In the genomic region with DNA sequence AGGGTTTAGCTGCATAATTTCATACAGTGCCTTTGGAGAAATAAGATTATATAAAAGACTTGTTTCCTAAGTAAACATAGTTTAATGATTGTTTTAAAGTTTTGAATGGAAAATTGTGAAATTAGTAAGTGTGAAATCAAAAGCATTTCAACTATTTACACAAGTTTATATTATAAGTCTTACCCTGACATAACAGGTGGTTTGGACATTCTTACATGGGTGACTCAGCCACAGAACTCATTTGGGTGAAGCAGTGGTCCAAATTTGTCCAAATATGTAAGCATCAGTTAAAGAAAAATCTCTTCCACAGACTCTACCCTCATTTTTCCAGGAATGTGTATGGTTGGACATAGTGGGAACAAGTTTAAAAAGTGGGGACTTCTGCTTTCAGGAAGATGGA, we compare ENCODE assay signal across 24 cellular contexts.
DNase-seq lines count a peak whose midpoint lies in the region; ATAC-seq, FAIRE-seq and TF ChIP-seq lines count a peak whose summit lies in the region.
"Had no signal": no experiment of that assay in that cellular context is flagged by ENCODE, and none has a peak within 500 bp of the region (broad histone marks: within the 10 kb centered on the region; RNA-seq: fewer than 3 reads in every experiment).

No MANE protein-coding gene starts in this region.

- H3K36me3 Mint-ChIP-seq in chondrocyte (ENCODE audit: low read depth), result peaks cover 13% of the 10 kb centered on the region
- peaks cover 0 to 12% of the 10 kb centered on the region in 2 donors for H3K36me3 Mint-ChIP-seq in activated naive CD4-positive, alpha-beta T cell treated with anti-CD3 and anti-CD28 coated beads, Interleukin-2, amount 50 U/mL, for 72 hours

- no peaks in the 10 kb centered on the region for H3K27me3 Mint-ChIP-seq in chondrocyte (ENCODE audit: low read depth)
- H3K27me3 Mint-ChIP-seq: stimulated activated naive B cell treated with anti-CD40 and anti-IgM and Interleukin-4, amounts not matched to agents 10 μg/mL and 1 μg/mL and 100 μg/mL, for 72 hours; type B pancreatic cell had no signal

- H3K27ac Mint-ChIP-seq in chondrocyte (ENCODE audit: unreplicated experiment), result peak overlapping the region; percentile 81
- H3K27ac Mint-ChIP-seq in activated naive CD4-positive, alpha-beta T cell treated with anti-CD3 and anti-CD28 coated beads, Interleukin-2, amount 50 U/mL, for 72 hours, result no peak overlapping the region
- H3K27ac Mint-ChIP-seq: stimulated activated naive B cell treated with anti-CD40 and anti-IgM and Interleukin-4, amounts not matched to agents 10 μg/mL and 1 μg/mL and 100 μg/mL, for 72 hours; type B pancreatic cell had no signal

- no peaks in the 10 kb centered on the region for H3K4me1 ChIP-seq in pancreas
- H3K4me1 ChIP-seq: adrenal gland, BE2C had no signal

- no peak for FAIRE-seq in pancreas (lab: Jason Lieb, UNC)
- FAIRE-seq: GM12891 had no signal

- no peaks in the 10 kb centered on the region for H3K9me3 Mint-ChIP-seq in chondrocyte (ENCODE audit: low read depth)
- no peaks in the 10 kb centered on the region for H3K9me3 Mint-ChIP-seq in activated naive CD4-positive, alpha-beta T cell treated with anti-CD3 and anti-CD28 coated beads, Interleukin-2, amount 50 U/mL, for 72 hours
- H3K9me3 Mint-ChIP-seq: stimulated activated naive B cell treated with anti-CD40 and anti-IgM and Interleukin-4, amounts not matched to agents 10 μg/mL and 1 μg/mL and 100 μg/mL, for 72 hours; type B pancreatic cell had no signal

- H3K4me1 Mint-ChIP-seq in chondrocyte (ENCODE audit: low read depth), result peaks cover 30% of the 10 kb centered on the region
- H3K4me1 Mint-ChIP-seq: stimulated activated naive B cell treated with anti-CD40 and anti-IgM and Interleukin-4, amounts not matched to agents 10 μg/mL and 1 μg/mL and 100 μg/mL, for 72 hours had no signal

- no peak overlapping the region for H3K27ac ChIP-seq in pancreas
- H3K27ac ChIP-seq: adrenal gland, PC-9, SK-N-MC had no signal

- intact Hi-C loops in pancreas (cut with DNase I), result no loop called here

- peaks cover 0 to 30% (median 7%) of the 10 kb centered on the region in 3 donors for H3K36me3 ChIP-seq in pancreas
- H3K36me3 ChIP-seq: BE2C had no signal

- H3K4me3 ChIP-seq in AG09309 (ENCODE audit: control insufficient read depth, low read depth, low read length), result no peak overlapping the region
- no peak overlapping the region for H3K4me3 ChIP-seq in pancreas
- H3K4me3 ChIP-seq: adrenal gland, PC-9, SK-N-MC had no signal

- no peak for TF ChIP-seq CTCF in AG09309 (IDR thresholded peaks at IDR 0.05; ENCODE audit: control insufficient read depth, insufficient read depth, low read depth, low read length, missing control alignments)
- TF ChIP-seq CTCF in chondrocyte (IDR thresholded peaks at IDR 0.05), result no peak
- TF ChIP-seq CTCF in pancreas (IDR thresholded peaks at IDR 0.05), result no peak

- no peak overlapping the region for H3K4me3 Mint-ChIP-seq in chondrocyte (ENCODE audit: unreplicated experiment)
- H3K4me3 Mint-ChIP-seq: stimulated activated naive B cell treated with anti-CD40 and anti-IgM and Interleukin-4, amounts not matched to agents 10 μg/mL and 1 μg/mL and 100 μg/mL, for 72 hours; type B pancreatic cell had no signal

- H3K9me3 ChIP-seq in pancreas, result no peaks in the 10 kb centered on the region
- H3K9me3 ChIP-seq: adrenal gland, BE2C had no signal

- no peaks in the 10 kb centered on the region for H3K27me3 ChIP-seq in pancreas
- H3K27me3 ChIP-seq: adrenal gland, BE2C had no signal

- DNase-seq in AG09309 (ENCODE audit: low read depth) (peak; percentile 18), HS-5 (ENCODE audit: low read depth) (peak; percentile 8), chondrocyte (ENCODE audit: low spot score) (no peak), kidney tubule cell (ENCODE audit: low spot score) (peak; percentile 4), pancreas (no peak), NCI-H1436 treated with DMSO at 0.1 percent for 48 hours (lab: John Stamatoyannopoulos, UW) (no peak), NAMALWA (ENCODE audit: low spot score) (no peak)
- DNase-seq in activated naive CD4-positive, alpha-beta T cell treated with anti-CD3 and anti-CD28 coated beads, Interleukin-2, amount 50 U/mL, for 72 hours (ENCODE audit: low spot score in 2 of 2), result no peak
- DNase-seq: adrenal gland; BE2C; Calu3; GDM1; Karpas-422; NCI-H1417 treated with DMSO at 0.1 percent for 48 hours; NCI-H2171; NCI-H774; PC-9; right cardiac atrium; stimulated activated naive B cell treated with anti-CD40 and anti-IgM and Interleukin-4, amounts not matched to agents 10 μg/mL and 1 μg/mL and 100 μg/mL, for 72 hours; T1000 had no signal

- no peak for ATAC-seq in pancreas
- no peak for ATAC-seq in activated naive CD4-positive, alpha-beta T cell treated with anti-CD3 and anti-CD28 coated beads, Interleukin-2, amount 50 U/mL, for 72 hours
- ATAC-seq: activated CD4-positive, CD25-positive, alpha-beta regulatory T cell treated with anti-CD3 and anti-CD28 coated beads, Interleukin-2, amount 50 U/mL, for 24 hours; stimulated activated naive B cell treated with anti-CD40 and anti-IgM and Interleukin-4, amounts not matched to agents 10 μg/mL and 1 μg/mL and 100 μg/mL, for 72 hours had no signal

Comparison
In these comparisons a context has a peak if more than half of its experiments do, and no peak if none do; other contexts are left out.
1. DNase-seq: peak in AG09309 (single experiment), HS-5 (single experiment) and kidney tubule cell (single experiment); none in chondrocyte (single experiment), pancreas (0 of 6), NCI-H1436 treated with DMSO at 0.1 percent for 48 hours (single experiment), NAMALWA (single experiment) and activated naive CD4-positive, alpha-beta T cell treated with anti-CD3 and anti-CD28 coated beads, Interleukin-2, amount 50 U/mL, for 72 hours (0 of 2).